In the genomic region with DNA sequence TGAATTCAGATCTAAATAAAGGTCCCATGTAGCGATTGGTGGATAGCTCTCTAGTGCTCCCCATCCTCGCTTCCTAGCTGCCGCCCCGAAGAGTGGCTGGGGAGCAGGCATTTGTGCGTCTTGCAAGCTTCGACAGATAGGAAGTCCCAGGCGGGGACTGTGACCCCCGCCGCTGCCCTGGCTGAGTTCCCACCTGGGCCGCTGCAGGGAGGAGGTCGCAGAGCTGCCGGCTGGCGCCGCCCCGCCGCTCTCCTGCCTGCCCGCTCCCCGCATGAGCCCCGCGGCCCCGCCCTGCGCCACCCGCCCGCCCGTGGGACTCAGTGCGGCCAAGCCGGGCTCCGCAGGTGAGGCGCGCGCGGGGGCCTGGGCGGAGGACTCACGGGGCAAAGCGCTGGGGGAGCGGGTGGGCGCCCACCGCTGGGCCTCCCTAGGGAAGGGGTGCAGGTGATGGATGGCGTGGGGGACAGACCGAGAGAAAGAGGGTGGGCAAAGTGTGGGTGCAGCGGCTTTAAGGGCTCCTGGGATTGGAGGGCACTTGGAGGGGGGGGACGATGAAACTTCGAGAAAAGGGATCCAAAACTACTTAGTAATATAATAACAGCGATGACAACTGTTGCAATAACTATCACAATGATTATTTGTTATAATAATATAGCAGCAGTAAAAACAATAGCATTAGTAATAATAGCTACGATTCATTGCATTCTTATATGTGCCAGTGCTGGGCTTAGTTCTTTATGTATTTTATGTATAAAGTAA, we compare ENCODE assay signal across 8 cellular contexts. TPM values are rescaled to one million over a fixed set of nuclear protein-coding genes. Genes with fewer than 3 reads are reported as not detected.
DNase-seq lines count a peak whose midpoint lies in the region; ATAC-seq lines count a peak whose summit lies in the region.

A gene (plus strand): TSS at position 80 of the 759 bp plus-strand sequence. CDS start 14,547 bp downstream, outside the sequence.

- peaks cover 16 to 40% of the 10 kb centered on the region in 2 donors for H3K4me1 Mint-ChIP-seq in stimulated activated naive B cell treated with anti-CD40 and anti-IgM and Interleukin-4, amounts not matched to agents 10 μg/mL and 1 μg/mL and 100 μg/mL, for 72 hours

- no peaks in the 10 kb centered on the region for H3K9me3 Mint-ChIP-seq in stimulated activated naive B cell treated with anti-CD40 and anti-IgM and Interleukin-4, amounts not matched to agents 10 μg/mL and 1 μg/mL and 100 μg/mL, for 72 hours

- peak within 1 kb of the TSS; percentile 81 to 82 for H3K4me3 Mint-ChIP-seq in stimulated activated naive B cell treated with anti-CD40 and anti-IgM and Interleukin-4, amounts not matched to agents 10 μg/mL and 1 μg/mL and 100 μg/mL, for 72 hours

- DNase-seq in DMS79 treated with DMSO at 0.1 percent for 48 hours (lab: John Stamatoyannopoulos, UW) (peak; percentile 3), DMS79 (lab: John Stamatoyannopoulos, UW) (no peak), activated T-cell treated with anti-CD3 and anti-CD28 coated beads for 48 hours (ENCODE audit: low read depth) (peak; percentile 14), left ventricle myocardium superior (peak; percentile 46), COR-L47 (lab: John Stamatoyannopoulos, UW) (no peak), T1000 (lab: John Stamatoyannopoulos, UW) (no peak)
- peak; percentile 19 for DNase-seq in stimulated activated naive B cell treated with anti-CD40 and anti-IgM and Interleukin-4, amounts not matched to agents 10 μg/mL and 1 μg/mL and 100 μg/mL, for 72 hours

- H3K27me3 Mint-ChIP-seq in stimulated activated naive B cell treated with anti-CD40 and anti-IgM and Interleukin-4, amounts not matched to agents 10 μg/mL and 1 μg/mL and 100 μg/mL, for 72 hours, result no peaks in the 10 kb centered on the region

- no peaks in the 10 kb centered on the region for H3K36me3 Mint-ChIP-seq in stimulated activated naive B cell treated with anti-CD40 and anti-IgM and Interleukin-4, amounts not matched to agents 10 μg/mL and 1 μg/mL and 100 μg/mL, for 72 hours

- peak; percentile 55 for ATAC-seq in left ventricle myocardium superior
- peak; percentile 83 to 86 for ATAC-seq in stimulated activated naive B cell treated with anti-CD40 and anti-IgM and Interleukin-4, amounts not matched to agents 10 μg/mL and 1 μg/mL and 100 μg/mL, for 72 hours (replicated peaks)
- ATAC-seq in HG02798 (IDR thresholded peaks at IDR 0.05; ENCODE audit: poor library complexity, unreplicated experiment), result no peak

- no peak within 1 kb of the TSS for H3K27ac Mint-ChIP-seq in stimulated activated naive B cell treated with anti-CD40 and anti-IgM and Interleukin-4, amounts not matched to agents 10 μg/mL and 1 μg/mL and 100 μg/mL, for 72 hours

- intact Hi-C loops in left ventricle myocardium superior (cut with micrococcal nuclease), result no loop called here

RNA-seq across cellular contexts. Expression of the gene that starts here (rescaled TPM):
- not detected for total RNA-seq in left ventricle myocardium superior

Comparison
In these comparisons a context has a peak if more than half of its experiments do, and no peak if none do; other contexts are left out.
1. DNase-seq: peak in DMS79 treated with DMSO at 0.1 percent for 48 hours (single experiment), activated T-cell treated with anti-CD3 and anti-CD28 coated beads for 48 hours (single experiment) and stimulated activated naive B cell treated with anti-CD40 and anti-IgM and Interleukin-4, amounts not matched to agents 10 μg/mL and 1 μg/mL and 100 μg/mL, for 72 hours (single experiment); none in DMS79 (single experiment), COR-L47 (single experiment) and T1000 (single experiment).
2. Peak in DNase-seq and ATAC-seq in left ventricle myocardium superior; RNA of the gene not detected or under 1 TPM.